ENCODE assay signal across 10 cellular contexts in the genomic region with DNA sequence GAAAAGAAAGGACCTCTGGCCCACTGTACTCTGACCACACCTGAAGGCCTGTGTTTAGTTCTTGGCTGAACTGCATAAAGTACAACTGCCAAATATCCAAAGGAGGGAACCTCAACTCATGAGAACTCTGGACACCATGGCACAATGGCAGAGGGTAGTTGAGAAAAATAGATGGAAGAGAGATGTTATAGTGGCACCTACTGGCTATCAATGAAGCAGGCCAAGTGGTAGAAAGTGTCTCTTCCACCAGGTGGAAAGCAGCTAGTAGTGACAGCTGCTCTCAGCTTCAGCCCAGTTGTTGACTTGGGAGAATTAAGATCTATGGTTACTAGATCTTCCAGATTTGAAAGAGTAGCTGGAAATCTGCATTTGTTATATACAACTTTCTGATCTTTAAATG. TPM values are rescaled to one million over a fixed set of nuclear protein-coding genes. Genes with fewer than 3 reads are reported as not detected.
A peak's percentile ranks its signal among the peaks of the same experiment; 100 is the strongest.
DNase-seq lines count a peak whose midpoint lies in the region; ATAC-seq and TF ChIP-seq lines count a peak whose summit lies in the region.
"Had no signal": no experiment of that assay in that cellular context is flagged by ENCODE, and none has a peak within 500 bp of the region (broad histone marks: within the 10 kb centered on the region; RNA-seq: fewer than 3 reads in every experiment).

No MANE protein-coding gene starts in this region.

- in situ Hi-C loops in SK-MEL-5 (cut with HindIII; ENCODE audit: low pct_unique_long_range_greater_than_20kb, low sequenced_read_pairs), result no loop called here

- H3K79me2 ChIP-seq in GM23338 (replicated peaks; ENCODE audit: insufficient read depth), result peaks cover 56% of the 10 kb centered on the region

- no peaks in the 10 kb centered on the region for H3K9me2 ChIP-seq in GM23338 (ENCODE audit: insufficient read depth)

- H3K4me2 ChIP-seq in GM23338, result no peak overlapping the region

- H3K27ac ChIP-seq in CD4-positive, alpha-beta T cell (ENCODE audit: low read depth, low read length), result no peak overlapping the region
- no peak overlapping the region for H3K27ac ChIP-seq in GM23338 (ENCODE audit: low read depth)

- no peak overlapping the region for H2AFZ ChIP-seq in GM23338

- H3K9me3 ChIP-seq in CD4-positive, alpha-beta T cell (ENCODE audit: control insufficient read depth, low read length), result no peaks in the 10 kb centered on the region
- H3K9me3 ChIP-seq: HAP-1 had no signal

- intact Hi-C loops in CD4-positive, alpha-beta T cell (cut with DNase I, micrococcal nuclease), result loop anchor here in 1 of 2 experiments (2.0 to 10.0 kb wide), 3 partner anchors 175 to 1223 kb away; a partner anchor contains a TSS

- ATAC-seq in CD4-positive, alpha-beta T cell (ENCODE audit: poor library complexity), result no peak
- no peak for ATAC-seq in GM23338
- no peak for ATAC-seq in GM21717 (IDR thresholded peaks at IDR 0.05; ENCODE audit: unreplicated experiment)
- no peak for ATAC-seq in HG03520 (IDR thresholded peaks at IDR 0.05; ENCODE audit: unreplicated experiment)
- ATAC-seq in GM21526 (IDR thresholded peaks at IDR 0.05; ENCODE audit: low FRiP score, unreplicated experiment), result no peak

- peaks cover 10% of the 10 kb centered on the region for H3F3A ChIP-seq in GM23338 (replicated peaks; ENCODE audit: low read depth)

- H3K4me3 ChIP-seq in GM23338, result no peak overlapping the region
- H3K4me3 ChIP-seq: HAP-1 had no signal

- H3K27me3 ChIP-seq in CD4-positive, alpha-beta T cell (ENCODE audit: control insufficient read depth, insufficient read depth, low read length), result no peaks in the 10 kb centered on the region
- peaks cover 11% of the 10 kb centered on the region for H3K27me3 ChIP-seq in GM23338 (ENCODE audit: insufficient read depth)

- POLR2A ChIA-PET in CD4-positive, alpha-beta T cell (lab: Charles Lee), result no interaction called here

- peak overlapping the region; percentile 70 for H3K27ac Mint-ChIP-seq in CD4-positive, alpha-beta T cell
- no peak overlapping the region for H3K27ac Mint-ChIP-seq in GM23338
- no peak overlapping the region for H3K27ac Mint-ChIP-seq in mesothelial cell of epicardium

- peaks cover 18% of the 10 kb centered on the region for H3K4me1 ChIP-seq in GM23338 (ENCODE audit: insufficient read depth)

- no peaks in the 10 kb centered on the region for H3K9me3 Mint-ChIP-seq in CD4-positive, alpha-beta T cell
- H3K9me3 Mint-ChIP-seq in GM23338, result no peaks in the 10 kb centered on the region
- no peaks in the 10 kb centered on the region for H3K9me3 Mint-ChIP-seq in mesothelial cell of epicardium

- no peaks in the 10 kb centered on the region for H3K27me3 Mint-ChIP-seq in CD4-positive, alpha-beta T cell
- H3K27me3 Mint-ChIP-seq in GM23338 (ENCODE audit: insufficient read depth, low read depth, poor library complexity) (peaks cover under 1% of the 10 kb centered on the region), mesothelial cell of epicardium (ENCODE audit: low read depth) (peaks cover 2% of the 10 kb centered on the region)

- CTCF ChIA-PET in CD4-positive, alpha-beta T cell (lab: Charles Lee), result interaction anchor here (0.9 kb wide), 1 partner anchor 175 kb away, joined by 3 read pairs; no protein-coding TSS in a partner anchor

- peaks cover 41% of the 10 kb centered on the region for H4K20me1 ChIP-seq in GM23338 (replicated peaks; ENCODE audit: insufficient read depth)

- DNase-seq in CD4-positive, alpha-beta T cell, result no peak
- DNase-seq in GM23338 (ENCODE audit: low spot score), result peak; percentile 44
- DNase-seq in SK-MEL-5 (ENCODE audit: low read depth, low spot score), result peak; percentile 48
- DNase-seq in glomerular visceral epithelial cell (ENCODE audit: extremely low spot score), result peak; percentile 23
- DNase-seq in mesothelial cell of epicardium (ENCODE audit: low spot score in 2 of 2, unreplicated experiment in 2 of 2), result no peak
- DNase-seq: activated T-cell treated with anti-CD3 and anti-CD28 coated beads, Interleukin-2, amount 50 U/mL, for 48 hours had no signal

- peaks cover 79% of the 10 kb centered on the region for H3K36me3 Mint-ChIP-seq in CD4-positive, alpha-beta T cell (ENCODE audit: low read depth)
- H3K36me3 Mint-ChIP-seq in GM23338 (ENCODE audit: low read depth) (peaks cover 28% of the 10 kb centered on the region), mesothelial cell of epicardium (peaks cover 12% of the 10 kb centered on the region)

- peak overlapping the region; percentile 54 for H3K4me3 Mint-ChIP-seq in CD4-positive, alpha-beta T cell
- H3K4me3 Mint-ChIP-seq in GM23338, result no peak overlapping the region
- no peak overlapping the region for H3K4me3 Mint-ChIP-seq in mesothelial cell of epicardium

- H3K36me3 ChIP-seq in GM23338 (ENCODE audit: insufficient read depth), result peaks cover 18% of the 10 kb centered on the region

- no peak for TF ChIP-seq CTCF in CD4-positive, alpha-beta T cell (IDR thresholded peaks at IDR 0.05)
- TF ChIP-seq CTCF in GM23338 (conservative IDR thresholded peaks at IDR 0.05; ENCODE audit: low read depth in 2 of 2) (peak; percentile 42 to 58), mesothelial cell of epicardium (IDR thresholded peaks at IDR 0.05; ENCODE audit: unreplicated experiment) (no peak)

- H3K4me1 Mint-ChIP-seq in CD4-positive, alpha-beta T cell (ENCODE audit: low read depth), result peaks cover 87% of the 10 kb centered on the region
- peaks cover 26% of the 10 kb centered on the region for H3K4me1 Mint-ChIP-seq in GM23338
- peaks cover 24% of the 10 kb centered on the region for H3K4me1 Mint-ChIP-seq in mesothelial cell of epicardium

TF ChIP-seq in GM23338, 12 proteins besides CTCF, POLR2A, EP300 and RAD21 (continues in another document):
- no peak for TF ChIP-seq EZH2 (IDR thresholded peaks at IDR 0.05; ENCODE audit: low read depth, unreplicated experiment)
- TF ChIP-seq, protein P1, sequence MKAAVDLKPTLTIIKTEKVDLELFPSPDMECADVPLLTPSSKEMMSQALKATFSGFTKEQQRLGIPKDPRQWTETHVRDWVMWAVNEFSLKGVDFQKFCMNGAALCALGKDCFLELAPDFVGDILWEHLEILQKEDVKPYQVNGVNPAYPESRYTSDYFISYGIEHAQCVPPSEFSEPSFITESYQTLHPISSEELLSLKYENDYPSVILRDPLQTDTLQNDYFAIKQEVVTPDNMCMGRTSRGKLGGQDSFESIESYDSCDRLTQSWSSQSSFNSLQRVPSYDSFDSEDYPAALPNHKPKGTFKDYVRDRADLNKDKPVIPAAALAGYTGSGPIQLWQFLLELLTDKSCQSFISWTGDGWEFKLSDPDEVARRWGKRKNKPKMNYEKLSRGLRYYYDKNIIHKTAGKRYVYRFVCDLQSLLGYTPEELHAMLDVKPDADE (IDR thresholded peaks at IDR 0.05), result no peak
- TF ChIP-seq ZNF331 (CRISPR knock-in tag; IDR thresholded peaks at IDR 0.05; ENCODE audit: low read depth), result no peak
- TF ChIP-seq CREB1 (CRISPR knock-in tag; IDR thresholded peaks at IDR 0.05; ENCODE audit: low read depth), result no peak
- no peak for TF ChIP-seq STAT1 (IDR thresholded peaks at IDR 0.05; ENCODE audit: unreplicated experiment)
- no peak for TF ChIP-seq JUNB (IDR thresholded peaks at IDR 0.05; ENCODE audit: unreplicated experiment)
- TF ChIP-seq EZH2phosphoT487 (IDR thresholded peaks at IDR 0.05; ENCODE audit: unreplicated experiment), result no peak
- TF ChIP-seq POLR2AphosphoS5 (IDR thresholded peaks at IDR 0.05; ENCODE audit: low read depth), result no peak
- TF ChIP-seq NANOG (IDR thresholded peaks at IDR 0.05; ENCODE audit: borderline replicate concordance), result no peak

RNA-seq across cellular contexts. Expression of a gene that starts 3.2 kb away (rescaled TPM):
- total RNA-seq in CD4-positive, alpha-beta T cell, result 10 to 100 TPM; 31.4 to 32.0 TPM
- total RNA-seq in GM23338 (2014; rRNA removed; shearing (Covaris generic)), result 5.0 and 5.5 TPM in 2 replicates
- polyA plus RNA-seq in GM23338 (2016; fragmentation: Nextera tagmentation; extraction: Ambion mirVana), result 40.0 and 49.3 TPM in 2 replicates
- 29.2 and 36.0 TPM in 2 replicates for total RNA-seq in SK-MEL-5 (2014; rRNA removed; shearing (Covaris generic))
- polyA plus RNA-seq in SK-MEL-5 (2015; cell fraction: cytosol; rRNA removed), result 6.2 and 6.6 TPM in 2 replicates
- 22.8 and 26.6 TPM in 2 replicates for polyA plus RNA-seq in SK-MEL-5 (2015; cell fraction: nucleus; rRNA removed)
- 11.8 to 13.5 TPM (median 12.1 TPM) in 3 replicates for total RNA-seq in mesothelial cell of epicardium

RNA-seq across cellular contexts. Expression of a gene that starts 3.4 kb away (rescaled TPM):
- under 1 TPM; 0.69 to 0.70 TPM for total RNA-seq in CD4-positive, alpha-beta T cell
- total RNA-seq in GM23338 (2014; rRNA removed; shearing (Covaris generic)), result 1.7 and 2.7 TPM in 2 replicates
- polyA plus RNA-seq in GM23338 (2016; fragmentation: Nextera tagmentation; extraction: Ambion mirVana), result 3.9 and 4.8 TPM in 2 replicates
- 1.2 and 1.5 TPM in 2 replicates for total RNA-seq in SK-MEL-5 (2014; rRNA removed; shearing (Covaris generic))
- polyA plus RNA-seq in SK-MEL-5 (2015; cell fraction: cytosol; rRNA removed), result 7.5 and 7.8 TPM in 2 replicates
- polyA plus RNA-seq in SK-MEL-5 (2015; cell fraction: nucleus; rRNA removed), result 9.3 and 12.4 TPM in 2 replicates
- 6.1 to 7.6 TPM (median 7.1 TPM) in 3 replicates for total RNA-seq in mesothelial cell of epicardium

RNA-seq across cellular contexts. Expression of a gene that starts 7.3 kb away (rescaled TPM):
- 10 to 100 TPM; 13.2 to 17.7 TPM for total RNA-seq in CD4-positive, alpha-beta T cell
- total RNA-seq in GM23338 (2014; rRNA removed; shearing (Covaris generic)), result 197 and 202 TPM in 2 replicates
- polyA plus RNA-seq in GM23338 (2016; fragmentation: Nextera tagmentation; extraction: Ambion mirVana), result 887 and 915 TPM in 2 replicates
- total RNA-seq in SK-MEL-5 (2014; rRNA removed; shearing (Covaris generic)), result 136 and 201 TPM in 2 replicates
- 287 and 342 TPM in 2 replicates for polyA plus RNA-seq in SK-MEL-5 (2015; cell fraction: cytosol; rRNA removed)
- 25.7 and 50.6 TPM in 2 replicates for polyA plus RNA-seq in SK-MEL-5 (2015; cell fraction: nucleus; rRNA removed)
- 41.0 to 52.4 TPM (median 45.5 TPM) in 3 replicates for total RNA-seq in mesothelial cell of epicardium

RNA-seq across cellular contexts. Expression of a gene that starts 7.7 kb away (rescaled TPM):
- 10 to 100 TPM in 1 of 2 experiments, 1 to 10 TPM in 1; 8.9 to 11.7 TPM for total RNA-seq in CD4-positive, alpha-beta T cell
- total RNA-seq in GM23338 (2014; rRNA removed; shearing (Covaris generic)), result 27.8 and 31.8 TPM in 2 replicates
- polyA plus RNA-seq in GM23338 (2016; fragmentation: Nextera tagmentation; extraction: Ambion mirVana), result 5.9 and 6.0 TPM in 2 replicates
- total RNA-seq in SK-MEL-5 (2014; rRNA removed; shearing (Covaris generic)), result 12.0 and 14.9 TPM in 2 replicates
- polyA plus RNA-seq in SK-MEL-5 (2015; cell fraction: cytosol; rRNA removed), result 6.6 and 13.0 TPM in 2 replicates
- 13.8 and 25.3 TPM in 2 replicates for polyA plus RNA-seq in SK-MEL-5 (2015; cell fraction: nucleus; rRNA removed)
- 36.1 to 45.3 TPM (median 41.1 TPM) in 3 replicates for total RNA-seq in mesothelial cell of epicardium

Comparison
In these comparisons a context has a peak if more than half of its experiments do, and no peak if none do; other contexts are left out.
1. DNase-seq: peak in GM23338 (single experiment), SK-MEL-5 (single experiment) and glomerular visceral epithelial cell (single experiment); none in CD4-positive, alpha-beta T cell (0 of 10) and mesothelial cell of epicardium (0 of 2).
2. CTCF ChIP-seq: peak in GM23338 (2 of 2); none in CD4-positive, alpha-beta T cell (single experiment) and mesothelial cell of epicardium (single experiment).